1 cellular context compared by ENCODE assay signal in genomic region chr7:101119876-101120275, GRCh38.
TF ChIP-seq lines count a peak whose summit lies in the region.

No MANE protein-coding gene starts in this region.

TF ChIP-seq in IMR-90, 13 proteins besides CTCF, POLR2A, EP300 and RAD21:
- TF ChIP-seq CEBPB (IDR thresholded peaks at IDR 0.05; ENCODE audit: low read depth, low read length) (no peak), MAFK (IDR thresholded peaks at IDR 0.05; ENCODE audit: low read depth, low read length) (peak; percentile 18; the same call in 1 of the 2 replicates)
TF ChIP-seq in IMR-90: peak in this region for 1.
